Comparison of ENCODE assay signal across 32 cellular contexts in genomic region chr16:20628213-20628612, GRCh38. TPM values are rescaled to one million over a fixed set of nuclear protein-coding genes. Genes with fewer than 3 reads are reported as not detected.
"Had no signal": no experiment of that assay in that cellular context is flagged by ENCODE, and none has a peak within 500 bp of the region (broad histone marks: within the 10 kb centered on the region; RNA-seq: fewer than 3 reads in every experiment).

No MANE protein-coding gene starts in this region.

- H3K4me3 ChIP-seq: ascending aorta, body of pancreas, PC-9 had no signal

- H2AFZ ChIP-seq: PC-9 had no signal

- H3K4me2 ChIP-seq: PC-9 had no signal

- ATAC-seq: activated CD8-positive, alpha-beta memory T cell treated with anti-CD3 and anti-CD28 coated beads, Interleukin-2, amount 10 ng/mL, durations not matched to agents 7 days and 5 days; body of pancreas; T-cell; WTC11 had no signal

- FAIRE-seq: bronchial epithelial cell had no signal

- H3K9me3 ChIP-seq: ascending aorta, body of pancreas had no signal

- H3K36me3 ChIP-seq: ascending aorta had no signal

- H3K27me3 ChIP-seq: ascending aorta, body of pancreas had no signal

- H3K27ac ChIP-seq: ascending aorta, body of pancreas, PC-9 had no signal

- H3K4me1 ChIP-seq: ascending aorta, body of pancreas had no signal

- DNase-seq: activated CD4-positive, alpha-beta T cell treated with anti-CD3 and anti-CD28 coated beads, Interleukin-2, amount 10 ng/mL, durations not matched to agents 24 days and 14 days; activated CD4-positive, alpha-beta T cell treated with anti-CD3 and anti-CD28 coated beads, Interleukin-2, amount 50 U/mL, for 48 hours; activated CD4-positive, CD25-positive, alpha-beta regulatory T cell treated with anti-CD3 and anti-CD28 coated beads, Interleukin-2, amount 50 U/mL, for 72 hours; activated CD8-positive, alpha-beta memory T cell treated with anti-CD3 and anti-CD28 coated beads, Interleukin-2, amount 10 ng/mL, durations not matched to agents 7 days and 5 days; activated effector memory CD4-positive, alpha-beta T cell treated with Interleukin-2 at 50 U/mL for 16 hours; activated naive CD4-positive, alpha-beta T cell; activated T-cell treated with anti-CD3 and anti-CD28 coated beads, Interleukin-2, amount 50 U/mL, for 24 hours; amniotic stem cell; body of pancreas; central memory CD4-positive, alpha-beta T cell; Kasumi-1; KBM-7; NCI-H1092; NCI-H1417; NCI-H1930; NCI-H2171 treated with DMSO at 0.1 percent for 48 hours; NCI-H345; NCI-H510A treated with DMSO at 0.1 percent for 48 hours; NCI-H69; NK-92 treated with Interleukin-12 subunit alpha and Interleukin-12 subunit beta, amount 100 ng/mL, for 24 hours; PC-9; SHP77 treated with DMSO at 0.1 percent for 48 hours; T-cell; T-helper 2 cell; T1000 had no signal

RNA-seq across cellular contexts. Expression of gene ACSM2B, which starts 52.0 kb away (rescaled TPM):
- total RNA-seq: activated CD4-positive, alpha-beta T cell treated with anti-CD3 and anti-CD28 coated beads, Interleukin-2, amount 10 ng/mL, durations not matched to agents 24 days and 14 days; activated T-helper 1 cell treated with anti-CD3 and anti-CD28 coated beads, Interleukin-12 subunit alpha, Interleukin-12 subunit beta, Interleukin-2, Interleukin-4 antibody, amounts not matched to agents 30 ng/mL and 10 ng/mL and 1 ng/mL, durations not matched to agents 14 hours and 24 hours and 36 hours; ascending aorta; bronchial epithelial cell; chondrocyte; M059J; PC-9; SK-MEL-5 had no signal
